In the genomic region with DNA sequence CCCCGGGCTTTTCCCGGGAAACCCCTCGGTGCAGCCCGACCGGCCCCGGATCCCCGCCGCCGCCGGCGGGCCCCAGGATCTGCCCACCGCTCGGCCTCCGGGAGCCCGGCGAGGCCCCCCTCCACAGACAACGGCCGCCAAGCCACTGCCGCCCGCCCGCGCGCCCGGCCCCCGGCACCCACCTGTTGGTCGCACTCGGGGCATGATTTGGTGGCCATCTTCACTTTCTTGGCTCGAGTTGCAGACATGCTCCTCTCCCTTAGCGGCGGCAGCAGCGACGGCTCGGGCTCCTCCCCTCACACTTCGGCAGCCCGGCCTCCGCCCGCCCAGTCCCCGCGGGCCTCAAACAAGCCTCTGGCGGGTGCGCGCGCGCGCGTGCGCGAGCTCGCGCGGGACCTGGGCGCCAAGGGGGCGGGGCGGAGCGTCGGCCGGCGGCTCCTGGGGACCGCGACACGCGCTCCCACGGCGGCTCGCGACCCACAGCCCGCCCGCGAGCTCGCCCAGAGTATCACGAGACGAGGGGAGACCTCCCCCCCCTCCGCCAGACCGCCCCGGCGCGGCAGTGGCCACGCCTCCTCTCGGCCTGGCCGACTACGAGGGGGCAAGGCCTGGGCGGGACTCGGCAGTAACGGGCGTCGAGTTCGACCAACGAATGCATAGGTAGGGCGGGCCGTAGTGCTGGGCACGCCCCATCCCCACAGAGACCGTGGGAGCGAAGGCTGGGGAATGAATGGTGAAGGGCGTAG, we compare ENCODE assay signal across 8 cellular contexts. TPM values are rescaled to one million over a fixed set of nuclear protein-coding genes. Genes with fewer than 3 reads are reported as not detected.
DNase-seq lines count a peak whose midpoint lies in the region; ATAC-seq and TF ChIP-seq lines count a peak whose summit lies in the region.

A gene with protein sequence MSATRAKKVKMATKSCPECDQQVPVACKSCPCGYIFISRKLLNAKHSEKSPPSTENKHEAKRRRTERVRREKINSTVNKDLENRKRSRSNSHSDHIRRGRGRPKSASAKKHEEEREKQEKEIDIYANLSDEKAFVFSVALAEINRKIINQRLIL (minus strand): TSS at position 279 of the 746 bp plus-strand sequence. CDS start 31 bp downstream, at position 248.

- H4K20me1 ChIP-seq in SK-N-SH (ENCODE audit: insufficient read depth) (no peaks in the 10 kb centered on the region), osteoblast (ENCODE audit: insufficient read depth, low read length) (no peaks in the 10 kb centered on the region)

- peak within 1 kb of the TSS; percentile 86 for H2AFZ ChIP-seq in SK-N-SH (ENCODE audit: low read depth)
- H2AFZ ChIP-seq in osteoblast (ENCODE audit: low read length) = peak within 1 kb of the TSS; percentile 76

- WGBS in SK-N-SH (ENCODE audit: low lambda C conversion rate) = 0% methylated on average over 14 of the region's 94 CpGs
- WGBS in thymus = under 1% methylated on average over 94 of the region's 94 CpGs

- H3K9ac ChIP-seq in SK-N-SH = peak within 1 kb of the TSS; percentile 85

- no peaks in the 10 kb centered on the region; the same call in 1 of the 2 replicates for H3K9me2 ChIP-seq in SK-N-SH

- peak; percentile 94 for ATAC-seq in HG02571 (IDR thresholded peaks at IDR 0.05; ENCODE audit: unreplicated experiment)

- peaks cover 45% of the 10 kb centered on the region for H3K79me2 ChIP-seq in SK-N-SH (ENCODE audit: insufficient read depth)
- peaks cover 42% of the 10 kb centered on the region for H3K79me2 ChIP-seq in osteoblast (ENCODE audit: insufficient read depth, low read length)

- no peaks in the 10 kb centered on the region for H3K36me3 ChIP-seq in GM06990 (ENCODE audit: control insufficient read depth, insufficient read depth, low read length)
- no peaks in the 10 kb centered on the region for H3K36me3 ChIP-seq in SK-N-SH (replicated peaks in 1 of 2; ENCODE audit: control insufficient read depth in 1 of 2, insufficient read depth in 2 of 2, low read length in 1 of 2)
- no peaks in the 10 kb centered on the region for H3K36me3 ChIP-seq in osteoblast (ENCODE audit: insufficient read depth, low read length)
- no peaks in the 10 kb centered on the region for H3K36me3 ChIP-seq in thymus (ENCODE audit: control insufficient read depth, insufficient read depth)

- TF ChIP-seq CTCF in GM06990 (IDR thresholded peaks at IDR 0.05; ENCODE audit: insufficient read depth, low read length, poor library complexity, severe bottlenecking) (no peak), SK-N-SH (IDR thresholded peaks at IDR 0.05) (no peak; the same call in 1 of the 2 replicates), osteoblast (IDR thresholded peaks at IDR 0.05; ENCODE audit: extremely low read depth, low read depth, low read length) (no peak)

- H3K27ac ChIP-seq in SK-N-SH (ENCODE audit: low read depth in 2 of 2, low read length in 1 of 2) (peak within 1 kb of the TSS; percentile 66 to 78), osteoblast (ENCODE audit: low read depth, low read length) (peak within 1 kb of the TSS; percentile 86), thymus (ENCODE audit: low read depth) (peak within 1 kb of the TSS; percentile 78)

- H3K27me3 ChIP-seq in GM06990 (replicated peaks; ENCODE audit: control insufficient read depth, insufficient read depth, low read length) (no peaks in the 10 kb centered on the region), SK-N-SH (ENCODE audit: insufficient read depth) (no peaks in the 10 kb centered on the region), osteoblast (ENCODE audit: insufficient read depth, low read length) (peaks cover 12% of the 10 kb centered on the region), thymus (ENCODE audit: control insufficient read depth, insufficient read depth) (peaks cover 2% of the 10 kb centered on the region)

- H3K4me2 ChIP-seq in SK-N-SH (peak within 1 kb of the TSS; percentile 90), osteoblast (ENCODE audit: insufficient read depth, low read length) (peak within 1 kb of the TSS; percentile 79)

- no peak for TF ChIP-seq RAD21 in SK-N-SH (IDR thresholded peaks at IDR 0.05; ENCODE audit: low read length)

- peak within 1 kb of the TSS; percentile 94 for H3K4me3 ChIP-seq in GM06990 (replicated peaks; ENCODE audit: low read depth, low read length)
- H3K4me3 ChIP-seq in SK-N-SH (ENCODE audit: low read depth in 2 of 2, low read length in 1 of 2) = peak within 1 kb of the TSS; percentile 82 to 89
- H3K4me3 ChIP-seq in osteoblast (ENCODE audit: insufficient read depth, low read length) = peak within 1 kb of the TSS; percentile 89
- H3K4me3 ChIP-seq in thymus (ENCODE audit: low read length) = peak within 1 kb of the TSS; percentile 72

- POLR2A ChIA-PET in SK-N-SH (lab: Yijun Ruan, JAX) = interaction anchor here (1.0 to 1.6 kb wide), 2 partner anchors 53 to 142 kb away, joined by 3 to 4 read pairs; a partner anchor contains a TSS

- H3K9me3 ChIP-seq in SK-N-SH (no peaks in the 10 kb centered on the region), osteoblast (ENCODE audit: low read depth, low read length) (no peaks in the 10 kb centered on the region), thymus (ENCODE audit: control insufficient read depth) (no peaks in the 10 kb centered on the region)

- DNase-seq in GM06990 (ENCODE audit: extremely low read depth, insufficient read length) = peak; percentile 96
- DNase-seq in NCI-H1048 (lab: John Stamatoyannopoulos, UW) = peak; percentile 57
- peak; percentile 97 for DNase-seq in SK-N-SH
- DNase-seq in activated naive CD4-positive, alpha-beta T cell treated with anti-CD3 and anti-CD28 coated beads, Interleukin-2, amount 50 U/mL, for 16 hours = peak; percentile 92
- peak; percentile 92 for DNase-seq in glomerular visceral epithelial cell (ENCODE audit: extremely low spot score)
- peak; percentile 99 for DNase-seq in osteoblast (ENCODE audit: insufficient read length, low spot score, missing footprints)

- TF ChIP-seq EP300 in SK-N-SH (IDR thresholded peaks at IDR 0.05; ENCODE audit: borderline replicate concordance in 1 of 2, low read depth in 1 of 2, low read length in 1 of 2) = no peak

- peaks cover 7 to 10% of the 10 kb centered on the region in 2 experiments; a peak in 3 of 4 replicates for H3K4me1 ChIP-seq in SK-N-SH (ENCODE audit: control insufficient read depth in 1 of 2, insufficient read depth in 2 of 2, low read depth in 1 of 2, low read length in 1 of 2)
- peaks cover 15% of the 10 kb centered on the region for H3K4me1 ChIP-seq in osteoblast (ENCODE audit: insufficient read depth, low read length)
- peaks cover 3% of the 10 kb centered on the region for H3K4me1 ChIP-seq in thymus (ENCODE audit: control insufficient read depth, insufficient read depth, low read length)

- CTCF ChIA-PET in SK-N-SH (lab: Yijun Ruan, JAX) = interaction anchor here (0.6 to 2.0 kb wide), 3 partner anchors 15 to 79 kb away, joined by 4 to 8 read pairs (median 6); no protein-coding TSS in a partner anchor

- H3F3A ChIP-seq in SK-N-SH (replicated peaks; ENCODE audit: insufficient read depth) = peaks cover 23% of the 10 kb centered on the region

TF ChIP-seq in SK-N-SH, 30 proteins besides CTCF, POLR2A, EP300 and RAD21:
- TF ChIP-seq YY1 (IDR thresholded peaks at IDR 0.05; ENCODE audit: low read depth) (peak; percentile 44; the same call in 1 of the 2 replicates), JUND (IDR thresholded peaks at IDR 0.05) (no peak), CHD2 (IDR thresholded peaks at IDR 0.05; ENCODE audit: low read length, partially characterized antibody) (peak; percentile 96), NRF1 (IDR thresholded peaks at IDR 0.05; ENCODE audit: low read depth, low read length) (peak; percentile 75), MXI1 (IDR thresholded peaks at IDR 0.05; ENCODE audit: low read depth, low read length) (peak; percentile 50; the same call in 1 of the 2 replicates), TEAD4 (IDR thresholded peaks at IDR 0.05; ENCODE audit: borderline replicate concordance, insufficient read depth) (no peak), TAF1 (IDR thresholded peaks at IDR 0.05; ENCODE audit: borderline replicate concordance, low read depth, low read length) (peak; percentile 58; the same call in 1 of the 2 replicates)
- TF ChIP-seq, protein P1, sequence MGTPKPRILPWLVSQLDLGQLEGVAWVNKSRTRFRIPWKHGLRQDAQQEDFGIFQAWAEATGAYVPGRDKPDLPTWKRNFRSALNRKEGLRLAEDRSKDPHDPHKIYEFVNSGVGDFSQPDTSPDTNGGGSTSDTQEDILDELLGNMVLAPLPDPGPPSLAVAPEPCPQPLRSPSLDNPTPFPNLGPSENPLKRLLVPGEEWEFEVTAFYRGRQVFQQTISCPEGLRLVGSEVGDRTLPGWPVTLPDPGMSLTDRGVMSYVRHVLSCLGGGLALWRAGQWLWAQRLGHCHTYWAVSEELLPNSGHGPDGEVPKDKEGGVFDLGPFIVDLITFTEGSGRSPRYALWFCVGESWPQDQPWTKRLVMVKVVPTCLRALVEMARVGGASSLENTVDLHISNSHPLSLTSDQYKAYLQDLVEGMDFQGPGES (IDR thresholded peaks at IDR 0.05; ENCODE audit: low read depth, low read length) = no peak
- TF ChIP-seq, protein P2, sequence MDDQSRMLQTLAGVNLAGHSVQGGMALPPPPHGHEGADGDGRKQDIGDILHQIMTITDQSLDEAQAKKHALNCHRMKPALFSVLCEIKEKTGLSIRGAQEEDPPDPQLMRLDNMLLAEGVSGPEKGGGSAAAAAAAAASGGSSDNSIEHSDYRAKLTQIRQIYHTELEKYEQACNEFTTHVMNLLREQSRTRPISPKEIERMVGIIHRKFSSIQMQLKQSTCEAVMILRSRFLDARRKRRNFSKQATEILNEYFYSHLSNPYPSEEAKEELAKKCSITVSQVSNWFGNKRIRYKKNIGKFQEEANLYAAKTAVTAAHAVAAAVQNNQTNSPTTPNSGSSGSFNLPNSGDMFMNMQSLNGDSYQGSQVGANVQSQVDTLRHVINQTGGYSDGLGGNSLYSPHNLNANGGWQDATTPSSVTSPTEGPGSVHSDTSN (IDR thresholded peaks at IDR 0.05) = peak; percentile 95
- TF ChIP-seq, protein P3, sequence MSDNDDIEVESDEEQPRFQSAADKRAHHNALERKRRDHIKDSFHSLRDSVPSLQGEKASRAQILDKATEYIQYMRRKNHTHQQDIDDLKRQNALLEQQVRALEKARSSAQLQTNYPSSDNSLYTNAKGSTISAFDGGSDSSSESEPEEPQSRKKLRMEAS (IDR thresholded peaks at IDR 0.05; ENCODE audit: low read depth) = peak; percentile 74
TF ChIP-seq in SK-N-SH: peak in this region for 7.

RNA-seq across cellular contexts. Expression of the gene that starts here (rescaled TPM):
- 3.5 TPM in 2 replicates for polyA plus RNA-seq in SK-N-SH (2012; rRNA removed)
- polyA plus RNA-seq in SK-N-SH (2012; cell fraction: cytosol; rRNA removed) = 4.9 and 7.4 TPM in 2 replicates
- 1.8 and 2.1 TPM in 2 replicates for polyA plus RNA-seq in SK-N-SH (2012; cell fraction: nucleus; rRNA removed)
- 7.7 and 9.8 TPM in 2 replicates for total RNA-seq in osteoblast
- polyA plus RNA-seq in thymus = 9.2 TPM

Comparison
In these comparisons a context has a peak if more than half of its experiments do, and no peak if none do; other contexts are left out.
1. Peak in every context shown above with its lines: DNase-seq, ATAC-seq, H3K4me3 ChIP-seq and H3K27ac ChIP-seq.